8 cellular contexts compared by ENCODE assay signal in the genomic region with DNA sequence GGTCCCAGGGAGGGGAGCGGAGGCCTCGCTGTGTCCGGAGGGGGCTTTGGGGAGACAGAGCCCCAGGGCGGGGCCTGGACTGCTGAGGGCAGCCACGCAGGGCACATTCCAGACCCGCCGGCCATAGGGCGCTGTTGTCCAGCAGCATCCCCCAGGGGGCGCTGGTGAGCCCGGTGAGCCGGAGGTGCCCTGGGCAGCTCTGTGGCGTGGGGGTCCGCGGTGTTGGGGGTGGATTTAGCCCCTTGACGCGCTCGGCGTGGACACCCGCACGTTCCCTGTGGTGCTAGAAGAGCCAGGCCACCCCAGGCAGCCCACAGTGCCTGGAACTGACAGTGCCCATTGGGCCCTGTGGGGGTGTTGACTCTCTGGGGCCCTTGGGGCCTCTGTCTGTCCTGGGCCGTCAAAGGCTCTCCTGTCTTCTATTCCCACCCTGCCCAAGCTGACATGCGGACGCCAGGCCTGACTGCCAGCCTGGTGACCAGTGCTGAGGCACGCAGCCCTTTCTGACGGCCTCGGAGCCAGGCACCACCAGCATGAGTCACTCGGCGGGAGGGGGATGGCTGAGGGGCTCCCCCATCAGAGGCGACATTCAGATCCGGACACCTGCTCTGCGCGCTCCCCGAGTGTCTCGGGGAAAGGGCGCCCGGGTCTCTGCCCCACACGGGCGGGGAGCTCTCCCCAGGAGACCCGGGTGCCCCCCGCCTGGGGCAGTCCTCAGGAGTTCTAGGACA. TPM values are rescaled to one million over a fixed set of nuclear protein-coding genes. Genes with fewer than 3 reads are reported as not detected.
DNase-seq lines count a peak whose midpoint lies in the region; ATAC-seq and TF ChIP-seq lines count a peak whose summit lies in the region.

No MANE protein-coding gene starts in this region.

- no peak overlapping the region for H3K4me3 Mint-ChIP-seq in activated naive CD4-positive, alpha-beta T cell treated with anti-CD3 and anti-CD28 coated beads, Interleukin-2, amount 10 ng/mL, durations not matched to agents 7 days and 5 days

- TF ChIP-seq CTCF in BE2C (IDR thresholded peaks at IDR 0.05; ENCODE audit: low read depth, low read length) (peak; percentile 67), right atrium auricular region (IDR thresholded peaks at IDR 0.05) (peak; percentile 75 to 81), smooth muscle cell (IDR thresholded peaks at IDR 0.05; ENCODE audit: borderline replicate concordance, insufficient read depth, poor library complexity, severe bottlenecking) (peak; percentile 61)

- ATAC-seq in GM21717 (IDR thresholded peaks at IDR 0.05; ENCODE audit: unreplicated experiment) (no peak), GM21619 (IDR thresholded peaks at IDR 0.05; ENCODE audit: unreplicated experiment) (no peak)

- WGBS in smooth muscle cell (ENCODE audit: low lambda C conversion rate) = 66% methylated on average over 31 of the region's 40 CpGs

- H4K20me1 ChIP-seq in Karpas-422 (ENCODE audit: insufficient read depth, low read depth, low read length) = peaks cover 37% of the 10 kb centered on the region
- no peaks in the 10 kb centered on the region for H4K20me1 ChIP-seq in smooth muscle cell (ENCODE audit: low read depth)

- H3K27ac ChIP-seq in Karpas-422 (ENCODE audit: low read length) (no peak overlapping the region), right atrium auricular region (peak overlapping the region; percentile 31 to 48), smooth muscle cell (ENCODE audit: low read depth) (no peak overlapping the region)

- no peaks in the 10 kb centered on the region for H3K9me3 ChIP-seq in BE2C
- H3K9me3 ChIP-seq in Karpas-422 (ENCODE audit: low read length) = no peaks in the 10 kb centered on the region
- H3K9me3 ChIP-seq in right atrium auricular region = no peaks in the 10 kb centered on the region
- H3K9me3 ChIP-seq in smooth muscle cell (replicated peaks; ENCODE audit: low read depth) = no peaks in the 10 kb centered on the region

- H3K4me1 ChIP-seq in BE2C = peaks cover 21% of the 10 kb centered on the region
- H3K4me1 ChIP-seq in Karpas-422 (ENCODE audit: low read length) = peaks cover 21% of the 10 kb centered on the region
- peaks cover 0 to 50% of the 10 kb centered on the region in 2 donors for H3K4me1 ChIP-seq in right atrium auricular region
- peaks cover 3% of the 10 kb centered on the region for H3K4me1 ChIP-seq in smooth muscle cell (ENCODE audit: low read depth)

- no peaks in the 10 kb centered on the region for H3F3A ChIP-seq in smooth muscle cell (ENCODE audit: low read depth)

- H3K27me3 ChIP-seq in BE2C (peaks cover 8% of the 10 kb centered on the region; the same call in 1 of the 2 replicates), Karpas-422 (ENCODE audit: low read length) (no peaks in the 10 kb centered on the region), right atrium auricular region (no peaks in the 10 kb centered on the region), smooth muscle cell (ENCODE audit: low read depth) (no peaks in the 10 kb centered on the region)

- H3K27ac Mint-ChIP-seq in activated naive CD4-positive, alpha-beta T cell treated with anti-CD3 and anti-CD28 coated beads, Interleukin-2, amount 10 ng/mL, durations not matched to agents 7 days and 5 days = no peak overlapping the region

- H3K4me1 Mint-ChIP-seq in activated naive CD4-positive, alpha-beta T cell treated with anti-CD3 and anti-CD28 coated beads, Interleukin-2, amount 10 ng/mL, durations not matched to agents 7 days and 5 days = peaks cover 4% of the 10 kb centered on the region

- H3K36me3 ChIP-seq in BE2C (peaks cover 14% of the 10 kb centered on the region), Karpas-422 (ENCODE audit: insufficient read depth, low read length) (peaks cover 4% of the 10 kb centered on the region; the same call in 1 of the 2 replicates), right atrium auricular region (peaks cover 11% of the 10 kb centered on the region), smooth muscle cell (ENCODE audit: low read depth) (no peaks in the 10 kb centered on the region)

- peak; percentile 59 for DNase-seq in BE2C
- DNase-seq in Karpas-422 = peak; percentile 68
- peak; percentile 58 for DNase-seq in activated naive CD4-positive, alpha-beta T cell treated with anti-CD3 and anti-CD28 coated beads, Interleukin-2, amount 10 ng/mL, durations not matched to agents 7 days and 5 days
- no peak for DNase-seq in right atrium auricular region (ENCODE audit: low spot score)
- peak; percentile 27 for DNase-seq in smooth muscle cell (lab: John Stamatoyannopoulos, UW; ENCODE audit: unreplicated experiment)
- DNase-seq in NCI-H1436 (lab: John Stamatoyannopoulos, UW) = no peak

- no peaks in the 10 kb centered on the region for H3K9me3 Mint-ChIP-seq in activated naive CD4-positive, alpha-beta T cell treated with anti-CD3 and anti-CD28 coated beads, Interleukin-2, amount 10 ng/mL, durations not matched to agents 7 days and 5 days

- no peak overlapping the region for H3K4me3 ChIP-seq in BE2C (ENCODE audit: low read depth, low read length)
- no peak overlapping the region for H3K4me3 ChIP-seq in Karpas-422 (ENCODE audit: low read length)
- no peak overlapping the region for H3K4me3 ChIP-seq in right atrium auricular region
- no peak overlapping the region for H3K4me3 ChIP-seq in smooth muscle cell

- H3K79me2 ChIP-seq in Karpas-422 (ENCODE audit: low read length) (no peaks in the 10 kb centered on the region), smooth muscle cell (ENCODE audit: low read depth) (no peaks in the 10 kb centered on the region)

- H3K9ac ChIP-seq in Karpas-422 (ENCODE audit: low read length) = no peak overlapping the region
- H3K9ac ChIP-seq in smooth muscle cell (ENCODE audit: low read depth) = no peak overlapping the region

- H2AFZ ChIP-seq in Karpas-422 (ENCODE audit: low read length) (no peak overlapping the region), smooth muscle cell (ENCODE audit: low read depth) (no peak overlapping the region)

- CTCF ChIA-PET in activated naive CD4-positive, alpha-beta T cell treated with anti-CD3 and anti-CD28 coated beads, Interleukin-2, amount 10 ng/mL, durations not matched to agents 7 days and 5 days (lab: Charles Lee) = interaction anchor here (0.8 to 3.3 kb wide), 8 partner anchors 12 to 469 kb away, joined by 3 to 16 read pairs (median 4); no protein-coding TSS in a partner anchor

- H3K36me3 Mint-ChIP-seq in activated naive CD4-positive, alpha-beta T cell treated with anti-CD3 and anti-CD28 coated beads, Interleukin-2, amount 10 ng/mL, durations not matched to agents 7 days and 5 days = peaks cover 7% of the 10 kb centered on the region

- H3K27me3 Mint-ChIP-seq in activated naive CD4-positive, alpha-beta T cell treated with anti-CD3 and anti-CD28 coated beads, Interleukin-2, amount 10 ng/mL, durations not matched to agents 7 days and 5 days = peaks cover 30% of the 10 kb centered on the region

- H3K4me2 ChIP-seq in Karpas-422 (ENCODE audit: low read depth, low read length, poor library complexity, severe bottlenecking) = no peak overlapping the region
- H3K4me2 ChIP-seq in smooth muscle cell = no peak overlapping the region

- H3K9me2 ChIP-seq in Karpas-422 (replicated peaks; ENCODE audit: insufficient read depth, low read length) = no peaks in the 10 kb centered on the region

RNA-seq across cellular contexts. Expression of a gene that starts 23.9 kb away (rescaled TPM):
- 7.5 TPM for polyA plus RNA-seq in BE2C (2012; ENCODE audit: insufficient read depth, insufficient read length, low read depth)
- 1.6 and 1.8 TPM in 2 replicates for total RNA-seq in Karpas-422 (2014; rRNA removed; shearing (Covaris generic); ENCODE audit: low replicate concordance)
- total RNA-seq in right atrium auricular region = 10 to 100 TPM; 12.2 to 15.7 TPM
- total RNA-seq in smooth muscle cell = under 0.01 TPM in 1 of 2 replicates, not detected in the other
- polyA plus RNA-seq in smooth muscle cell = not detected in 2 replicates

RNA-seq across cellular contexts. Expression of a gene that starts 57.1 kb away (rescaled TPM):
- 5.6 TPM for polyA plus RNA-seq in BE2C (2012; ENCODE audit: insufficient read depth, insufficient read length, low read depth)
- 14.6 and 22.8 TPM in 2 replicates for total RNA-seq in Karpas-422 (2014; rRNA removed; shearing (Covaris generic); ENCODE audit: low replicate concordance)
- 1 to 10 TPM in 1 of 2 donors, under 1 TPM in 1; 0.41 to 1.0 TPM for total RNA-seq in right atrium auricular region
- total RNA-seq in smooth muscle cell = 3.5 and 4.0 TPM in 2 replicates
- polyA plus RNA-seq in smooth muscle cell = 0.77 and 2.7 TPM in 2 replicates

Comparison
In these comparisons a context has a peak if more than half of its experiments do, and no peak if none do; other contexts are left out.
1. DNase-seq: peak in BE2C (single experiment), Karpas-422 (single experiment), activated naive CD4-positive, alpha-beta T cell treated with anti-CD3 and anti-CD28 coated beads, Interleukin-2, amount 10 ng/mL, durations not matched to agents 7 days and 5 days (single experiment) and smooth muscle cell (single experiment); none in right atrium auricular region (single experiment) and NCI-H1436 (single experiment).
2. H3K27ac ChIP-seq: peak in right atrium auricular region (2 of 2); none in Karpas-422 (single experiment) and smooth muscle cell (single experiment).
3. Peak in every context shown above with its lines, with median percentiles within 50 percentile points of each other: CTCF ChIP-seq.